11 cellular contexts compared by ENCODE assay signal in genomic region chr11:62677709-62678108, GRCh38. TPM values are rescaled to one million over a fixed set of nuclear protein-coding genes. Genes with fewer than 3 reads are reported as not detected.
DNase-seq lines count a peak whose midpoint lies in the region; ATAC-seq and TF ChIP-seq lines count a peak whose summit lies in the region.
"Had no signal": no experiment of that assay in that cellular context is flagged by ENCODE, and none has a peak within 500 bp of the region (broad histone marks: within the 10 kb centered on the region; RNA-seq: fewer than 3 reads in every experiment).

No MANE protein-coding gene starts in this region.

- H3K4me3 ChIP-seq in heart right ventricle = peak overlapping the region in 8 of 10 donors; percentile 76 to 100 (median 94)
- H3K4me3 ChIP-seq in right atrium auricular region = no peak overlapping the region
- peak overlapping the region; percentile 100 for H3K4me3 ChIP-seq in thoracic aorta

- peak overlapping the region in 3 of 10 donors; percentile 91 to 93 (median 92) for H3K27ac ChIP-seq in heart right ventricle
- no peak overlapping the region for H3K27ac ChIP-seq in right atrium auricular region
- peak overlapping the region; percentile 93 to 97 for H3K27ac ChIP-seq in thoracic aorta

- H3K36me3 Mint-ChIP-seq in activated naive CD4-positive, alpha-beta T cell treated with anti-CD3 and anti-CD28 coated beads, Interleukin-2, amount 50 U/mL, for 72 hours = peaks cover 15 to 19% of the 10 kb centered on the region in 2 donors
- peaks cover 8 to 13% (median 10%) of the 10 kb centered on the region in 3 donors for H3K36me3 Mint-ChIP-seq in immature natural killer cell

- TF ChIP-seq CTCF in heart right ventricle (IDR thresholded peaks at IDR 0.05) (no peak), right atrium auricular region (IDR thresholded peaks at IDR 0.05) (no peak), thoracic aorta (IDR thresholded peaks at IDR 0.05) (no peak)

- 73 to 79% methylated on average over 15 of the region's 15 CpGs for WGBS in heart right ventricle, 2 donors

- peak overlapping the region; percentile 81 to 97 (median 94) for H3K4me3 Mint-ChIP-seq in immature natural killer cell

- H3K9me3 Mint-ChIP-seq in activated naive CD4-positive, alpha-beta T cell treated with anti-CD3 and anti-CD28 coated beads, Interleukin-2, amount 50 U/mL, for 72 hours = no peaks in the 10 kb centered on the region
- H3K9me3 Mint-ChIP-seq in immature natural killer cell = no peaks in the 10 kb centered on the region

- peaks cover 36 to 46% of the 10 kb centered on the region in 2 donors for H3K4me1 Mint-ChIP-seq in immature natural killer cell

- H3K4me1 ChIP-seq in heart right ventricle = peaks cover 8 to 55% (median 39%) of the 10 kb centered on the region in 9 donors
- peaks cover 0 to 27% of the 10 kb centered on the region in 2 donors for H3K4me1 ChIP-seq in right atrium auricular region
- H3K4me1 ChIP-seq in thoracic aorta (ENCODE audit: control insufficient read depth in 1 of 2, low read depth in 2 of 2) = peaks cover 15 to 32% of the 10 kb centered on the region in 2 donors

- peak overlapping the region; percentile 91 for H3K27ac Mint-ChIP-seq in activated naive CD4-positive, alpha-beta T cell treated with anti-CD3 and anti-CD28 coated beads, Interleukin-2, amount 50 U/mL, for 72 hours
- peak overlapping the region; percentile 88 to 98 (median 94) for H3K27ac Mint-ChIP-seq in immature natural killer cell

- ATAC-seq in heart right ventricle (no peak), thoracic aorta (ENCODE audit: insufficient number of reproducible peaks, low FRiP score, low read depth) (no peak)
- ATAC-seq in activated naive CD4-positive, alpha-beta T cell treated with anti-CD3 and anti-CD28 coated beads, Interleukin-2, amount 50 U/mL, for 72 hours = no peak

- intact Hi-C loops in heart right ventricle (cut with DNase I) (no loop called here), head of caudate nucleus (cut with DNase I) (loop anchor here (5.0 kb wide), 1 partner anchor 85 kb away; the partner anchor contains the start of gene TUT1)

- no peaks in the 10 kb centered on the region for H3K27me3 ChIP-seq in heart right ventricle
- no peaks in the 10 kb centered on the region for H3K27me3 ChIP-seq in right atrium auricular region
- H3K27me3 ChIP-seq in thoracic aorta (replicated peaks; ENCODE audit: insufficient read depth) = no peaks in the 10 kb centered on the region

- H3K36me3 ChIP-seq in heart right ventricle (peaks cover 0 to 55% (median 17%) of the 10 kb centered on the region in 9 donors), right atrium auricular region (peaks cover 21% of the 10 kb centered on the region), thoracic aorta (peaks cover 16% of the 10 kb centered on the region)

- DNase-seq in heart right ventricle (no peak), right atrium auricular region (ENCODE audit: low spot score) (no peak), immature natural killer cell (no peak), thoracic aorta (ENCODE audit: low spot score) (no peak), C1 segment of cervical spinal cord (lab: John Stamatoyannopoulos, UW) (no peak), head of caudate nucleus (no peak), occipital lobe (lab: John Stamatoyannopoulos, UW) (no peak)
- DNase-seq in activated naive CD4-positive, alpha-beta T cell treated with anti-CD3 and anti-CD28 coated beads, Interleukin-2, amount 50 U/mL, for 72 hours (ENCODE audit: low spot score in 2 of 2) = no peak
- DNase-seq: activated CD8-positive, alpha-beta memory T cell treated with anti-CD3 and anti-CD28 coated beads, Interleukin-2, amount 50 U/mL, for 4 hours; DMS79 treated with DMSO at 0.1 percent for 48 hours; kidney glomerular epithelial cell had no signal

- no peaks in the 10 kb centered on the region for H3K9me3 ChIP-seq in heart right ventricle
- no peaks in the 10 kb centered on the region for H3K9me3 ChIP-seq in right atrium auricular region
- H3K9me3 ChIP-seq in thoracic aorta = no peaks in the 10 kb centered on the region

- peaks cover 5 to 10% (median 9%) of the 10 kb centered on the region in 3 donors for H3K27me3 Mint-ChIP-seq in immature natural killer cell (ENCODE audit: low read depth in 3 of 3)

RNA-seq across cellular contexts. Expression of gene UBXN1, which starts 1.2 kb away (rescaled TPM):
- total RNA-seq in heart right ventricle (100 to 1,000 TPM in 1 of 10 donors, 10 to 100 TPM in 9; 57.8 to 100 (median 81.2) TPM), right atrium auricular region (100 to 1,000 TPM in 1 of 2 donors, 10 to 100 TPM in 1; 77.4 to 116 TPM), thoracic aorta (100 to 1,000 TPM in 1 of 2 donors, 10 to 100 TPM in 1; 88.6 to 159 TPM), occipital lobe (91.4 TPM)
- polyA plus RNA-seq in heart right ventricle (100 to 1,000 TPM in 1 of 2 donors, 10 to 100 TPM in 1; 83.1 to 175 TPM), immature natural killer cell (100 to 1,000 TPM in 2 of 3 donors, 10 to 100 TPM in 1; 93.1 to 152 (median 152) TPM)
- 100 to 1,000 TPM in 1 of 2 donors, 10 to 100 TPM in 1; 97.2 to 129 TPM for total RNA-seq in activated naive CD4-positive, alpha-beta T cell treated with anti-CD3 and anti-CD28 coated beads, Interleukin-2, amount 50 U/mL, for 72 hours

RNA-seq across cellular contexts. Expression of gene LBHD1, which starts 5.6 kb away (rescaled TPM):
- total RNA-seq in heart right ventricle = 1 to 10 TPM; 1.6 to 4.9 (median 3.0) TPM
- 1 to 10 TPM; 1.6 to 6.4 TPM for polyA plus RNA-seq in heart right ventricle
- total RNA-seq in right atrium auricular region = 1 to 10 TPM; 2.3 to 2.4 TPM
- 10 to 100 TPM; 16.6 to 24.3 TPM for total RNA-seq in activated naive CD4-positive, alpha-beta T cell treated with anti-CD3 and anti-CD28 coated beads, Interleukin-2, amount 50 U/mL, for 72 hours
- 10 to 100 TPM in 1 of 3 donors, 1 to 10 TPM in 2; 6.3 to 11.4 (median 6.5) TPM for polyA plus RNA-seq in immature natural killer cell
- 1 to 10 TPM; 3.7 to 7.8 TPM for total RNA-seq in thoracic aorta
- 0.94 TPM for total RNA-seq in occipital lobe

RNA-seq across cellular contexts. Expression of gene UQCC3, which starts 6.2 kb away (rescaled TPM):
- total RNA-seq in heart right ventricle (1 to 10 TPM; 3.9 to 9.5 (median 5.5) TPM), right atrium auricular region (1 to 10 TPM; 5.0 to 8.7 TPM), thoracic aorta (1 to 10 TPM; 2.3 to 7.3 TPM), occipital lobe (6.9 TPM)
- polyA plus RNA-seq in heart right ventricle (10 to 100 TPM; 18.0 to 23.0 TPM), immature natural killer cell (10 to 100 TPM; 13.9 to 18.0 (median 14.0) TPM)
- 1 to 10 TPM in 1 of 2 donors, under 1 TPM in 1; 0.87 to 4.7 TPM for total RNA-seq in activated naive CD4-positive, alpha-beta T cell treated with anti-CD3 and anti-CD28 coated beads, Interleukin-2, amount 50 U/mL, for 72 hours

RNA-seq across cellular contexts. Expression of gene LRRN4CL, which starts 11.6 kb away (rescaled TPM):
- total RNA-seq in heart right ventricle (1 to 10 TPM; 2.0 to 9.5 (median 2.6) TPM), right atrium auricular region (1 to 10 TPM; 1.5 to 3.0 TPM), thoracic aorta (10 to 100 TPM; 10.5 to 22.5 TPM), occipital lobe (0.16 TPM)
- polyA plus RNA-seq in heart right ventricle (1 to 10 TPM; 1.9 to 2.8 TPM), immature natural killer cell (not detected)
- under 1 TPM; 0.48 to 0.49 TPM for total RNA-seq in activated naive CD4-positive, alpha-beta T cell treated with anti-CD3 and anti-CD28 coated beads, Interleukin-2, amount 50 U/mL, for 72 hours

RNA-seq across cellular contexts. Expression of gene CSKMT, which starts 12.6 kb away (rescaled TPM):
- total RNA-seq in heart right ventricle (1 to 10 TPM; 2.4 to 7.7 (median 4.2) TPM), right atrium auricular region (1 to 10 TPM in 1 of 2 donors, under 1 TPM in 1; 0.41 to 3.7 TPM), thoracic aorta (1 to 10 TPM; 1.5 to 2.9 TPM), occipital lobe (11.5 TPM)
- polyA plus RNA-seq in heart right ventricle (10 to 100 TPM in 1 of 2 donors, 1 to 10 TPM in 1; 8.8 to 15.7 TPM), immature natural killer cell (1 to 10 TPM in 2 of 3 donors, not detected in 1; 2.1 to 4.4 TPM)
- 10 to 100 TPM; 20.7 to 34.4 TPM for total RNA-seq in activated naive CD4-positive, alpha-beta T cell treated with anti-CD3 and anti-CD28 coated beads, Interleukin-2, amount 50 U/mL, for 72 hours

Comparison
In these comparisons a context has a peak if more than half of its experiments do, and no peak if none do; other contexts are left out.
1. H3K4me3 ChIP-seq: peak in heart right ventricle (8 of 10) and thoracic aorta (single experiment); none in right atrium auricular region (0 of 2).
2. H3K27ac ChIP-seq: peak in thoracic aorta (2 of 2); none in right atrium auricular region (0 of 2).